In the genomic region with DNA sequence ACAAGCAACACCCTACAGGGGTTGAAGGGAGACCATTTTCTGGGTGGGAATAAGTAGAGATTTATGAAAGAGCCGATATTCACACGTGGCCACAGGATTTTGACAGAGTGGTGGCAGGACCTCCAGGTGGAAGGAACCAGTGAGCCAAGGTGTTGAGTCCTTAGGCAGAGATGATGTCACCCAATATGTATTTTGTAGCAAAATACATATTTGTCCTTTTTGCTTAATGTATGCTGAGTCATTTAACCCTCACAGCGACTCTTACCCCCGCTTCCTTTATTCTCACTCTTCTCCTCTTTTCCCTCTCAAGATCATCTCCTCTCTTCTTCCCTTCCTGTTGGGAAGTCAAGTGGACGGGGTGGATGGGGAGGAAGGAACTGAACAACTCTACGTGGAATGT, we compare ENCODE assay signal across 17 cellular contexts.
DNase-seq lines count a peak whose midpoint lies in the region; ATAC-seq, FAIRE-seq and TF ChIP-seq lines count a peak whose summit lies in the region.
"Had no signal": no experiment of that assay in that cellular context is flagged by ENCODE, and none has a peak within 500 bp of the region (broad histone marks: within the 10 kb centered on the region; RNA-seq: fewer than 3 reads in every experiment).

No MANE protein-coding gene starts in this region.

- no peaks in the 10 kb centered on the region for H4K20me1 ChIP-seq in OCI-LY1 (ENCODE audit: insufficient read depth, low read length)

- WGBS in trophoblast cell (ENCODE audit: extremely low coverage, insufficient coverage, insufficient read length): no CpG with 5 or more reads among the region's 6 CpGs

- peak overlapping the region; percentile 100 for H2BK12ac ChIP-seq in trophoblast cell (ENCODE audit: low read length)

- peak overlapping the region; percentile 97 for H3K4ac ChIP-seq in trophoblast cell (ENCODE audit: low read depth, low read length)

- H2BK120ac ChIP-seq in trophoblast cell (ENCODE audit: insufficient read depth, low read length, poor library complexity): peak overlapping the region; percentile 100

- H3K23ac ChIP-seq in trophoblast cell (ENCODE audit: low read length): no peak overlapping the region

- peaks cover 39% of the 10 kb centered on the region for H3K79me1 ChIP-seq in trophoblast cell (ENCODE audit: low read length)

- H3K4me2 ChIP-seq in OCI-LY1 (ENCODE audit: low read length) (no peak overlapping the region), trophoblast cell (ENCODE audit: low read length) (no peak overlapping the region)

- H3K9ac ChIP-seq in OCI-LY1 (ENCODE audit: low read length) (no peak overlapping the region), trophoblast cell (ENCODE audit: low read length) (no peak overlapping the region)

- peak overlapping the region; percentile 98 for H3K14ac ChIP-seq in trophoblast cell (ENCODE audit: low read length)

- H2AK5ac ChIP-seq in trophoblast cell (ENCODE audit: low read length): peak overlapping the region; percentile 100

- H3K36me3 ChIP-seq in OCI-LY1 (ENCODE audit: insufficient read depth, low read length) (no peaks in the 10 kb centered on the region), trophoblast cell (ENCODE audit: control insufficient read depth in 1 of 2, insufficient read depth in 2 of 2, low read length in 2 of 2) (no peaks in the 10 kb centered on the region)
- H3K36me3 ChIP-seq: upper lobe of left lung had no signal

- H3K4me3 ChIP-seq in OCI-LY1 (ENCODE audit: low read depth, low read length, poor library complexity, severe bottlenecking) (no peak overlapping the region), epithelial cell of esophagus (ENCODE audit: low read length) (no peak overlapping the region), trophoblast cell (ENCODE audit: low read depth, low read length) (no peak overlapping the region)
- H3K4me3 ChIP-seq: upper lobe of left lung had no signal

- no peaks in the 10 kb centered on the region for H3F3A ChIP-seq in OCI-LY1 (ENCODE audit: insufficient read depth, low read length)

- peak overlapping the region; percentile 100 for H4K91ac ChIP-seq in trophoblast cell (ENCODE audit: low read depth, low read length)

- peak overlapping the region; percentile 100 for H3K18ac ChIP-seq in trophoblast cell (ENCODE audit: low read length)

- H4K8ac ChIP-seq in trophoblast cell (ENCODE audit: low read depth, low read length): peak overlapping the region; percentile 97

- no peak for FAIRE-seq in D721Med (lab: Jason Lieb, UNC)
- FAIRE-seq: frontal cortex had no signal

- peak; percentile 14 for DNase-seq in DMS53 (lab: John Stamatoyannopoulos, UW)
- peak; percentile 76 for DNase-seq in epithelial cell of esophagus (ENCODE audit: low read depth)
- peak; percentile 31 to 74 for DNase-seq in trophoblast cell
- no peak for DNase-seq in central memory CD4-positive, alpha-beta T cell
- DNase-seq in NCI-H1105 (lab: John Stamatoyannopoulos, UW): no peak
- DNase-seq in D721Med (ENCODE audit: insufficient read length, low spot score): no peak
- DNase-seq: activated CD4-positive, alpha-beta T cell treated with anti-CD3 and anti-CD28 coated beads, Interleukin-2, amount 50 U/mL, for 1 hour; activated T-cell treated with anti-CD3 and anti-CD28 coated beads, Interleukin-2, amount 50 U/mL, for 48 hours; CD4-positive, alpha-beta T cell; GF-D8; NCI-H524; RPMI8226; stimulated activated CD4-positive, alpha-beta T cell treated with anti-CD3 and anti-CD28 coated beads, Interleukin-2, amount 100 ng/mL, for 48 hours; upper lobe of left lung had no signal

- no peak for ATAC-seq in GM21381 (IDR thresholded peaks at IDR 0.05; ENCODE audit: unreplicated experiment)

- H3K9me2 ChIP-seq in OCI-LY1 (ENCODE audit: low read depth, low read length): no peaks in the 10 kb centered on the region

- H2AFZ ChIP-seq in OCI-LY1 (ENCODE audit: low read length) (peak overlapping the region; percentile 71; the same call in 1 of the 2 replicates), trophoblast cell (ENCODE audit: insufficient read depth, low read length, poor library complexity) (peak overlapping the region; percentile 76)

- H3K79me2 ChIP-seq in OCI-LY1 (ENCODE audit: insufficient read depth, low read length) (no peaks in the 10 kb centered on the region), trophoblast cell (ENCODE audit: control insufficient read depth, insufficient read depth, low read length, poor library complexity) (peaks cover 10% of the 10 kb centered on the region)

- H3K4me1 ChIP-seq in OCI-LY1 (ENCODE audit: insufficient read depth, low read length, severe bottlenecking) (peaks cover 63% of the 10 kb centered on the region), trophoblast cell (ENCODE audit: control insufficient read depth in 1 of 2, insufficient read depth in 2 of 2, low read length in 2 of 2) (peaks cover 28 to 31% of the 10 kb centered on the region in 2 experiments)

- no peaks in the 10 kb centered on the region for H3K27me3 ChIP-seq in OCI-LY1 (ENCODE audit: insufficient read depth, low read length)
- H3K27me3 ChIP-seq in trophoblast cell (ENCODE audit: insufficient read depth, low read length): no peaks in the 10 kb centered on the region
- H3K27me3 ChIP-seq: upper lobe of left lung had no signal

- H3K9me3 ChIP-seq in OCI-LY1 (ENCODE audit: low read length) (no peaks in the 10 kb centered on the region), trophoblast cell (ENCODE audit: insufficient read depth, low read depth, low read length) (peaks cover 4% of the 10 kb centered on the region)
- H3K9me3 ChIP-seq: upper lobe of left lung had no signal

- H2BK5ac ChIP-seq in trophoblast cell (ENCODE audit: low read depth, low read length, poor library complexity): peak overlapping the region; percentile 100

- TF ChIP-seq CTCF in OCI-LY1 (IDR thresholded peaks at IDR 0.05; ENCODE audit: low read length) (no peak), epithelial cell of esophagus (IDR thresholded peaks at IDR 0.05; ENCODE audit: insufficient read depth, low read depth, low read length, missing control alignments) (no peak), D721Med (IDR thresholded peaks at IDR 0.05; ENCODE audit: insufficient read depth, missing control alignments) (no peak)

- H4K12ac ChIP-seq in trophoblast cell (ENCODE audit: low read depth, low read length): peak overlapping the region; percentile 81

- H3K27ac ChIP-seq in OCI-LY1 (ENCODE audit: low read depth, low read length, poor library complexity, severe bottlenecking) (peak overlapping the region; percentile 38), trophoblast cell (ENCODE audit: low read depth, low read length) (peak overlapping the region; percentile 97)
- H3K27ac ChIP-seq: upper lobe of left lung had no signal

Comparison
In these comparisons a context has a peak if more than half of its experiments do, and no peak if none do; other contexts are left out.
1. DNase-seq: peak in DMS53 (single experiment), epithelial cell of esophagus (single experiment) and trophoblast cell (2 of 2); none in central memory CD4-positive, alpha-beta T cell (single experiment), NCI-H1105 (single experiment) and D721Med (single experiment).